ENCODE assay signal across 11 cellular contexts in the genomic region with DNA sequence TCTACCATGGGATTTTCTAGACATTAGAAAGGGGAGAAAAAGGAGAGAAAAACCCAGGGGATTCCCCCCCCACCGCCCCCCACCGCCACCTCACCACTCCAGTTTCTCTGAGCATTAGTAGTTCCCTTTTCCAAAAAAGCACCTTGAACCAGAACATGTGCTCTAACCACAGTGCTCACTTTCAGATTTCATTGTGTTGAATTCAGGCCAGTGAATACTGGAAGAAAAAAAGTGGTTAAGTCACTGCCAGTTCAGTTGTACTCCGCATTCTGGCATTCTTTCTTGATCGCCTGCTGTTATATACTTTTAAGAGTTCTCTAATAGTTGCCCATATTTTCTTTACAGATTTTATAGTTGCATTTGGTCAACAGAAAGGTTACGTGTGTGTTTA. TPM values are rescaled to one million over a fixed set of nuclear protein-coding genes. Genes with fewer than 3 reads are reported as not detected.
DNase-seq lines count a peak whose midpoint lies in the region; ATAC-seq and TF ChIP-seq lines count a peak whose summit lies in the region.
"Had no signal": no experiment of that assay in that cellular context is flagged by ENCODE, and none has a peak within 500 bp of the region (broad histone marks: within the 10 kb centered on the region; RNA-seq: fewer than 3 reads in every experiment).

No MANE protein-coding gene starts in this region.

- no peaks in the 10 kb centered on the region for H3K9me3 Mint-ChIP-seq in activated naive CD4-positive, alpha-beta T cell treated with anti-CD3 and anti-CD28 coated beads, Interleukin-2, amount 50 U/mL, for 72 hours
- no peaks in the 10 kb centered on the region for H3K9me3 Mint-ChIP-seq in type B pancreatic cell
- H3K9me3 Mint-ChIP-seq: activated naive CD8-positive, alpha-beta T cell treated with anti-CD3 and anti-CD28 coated beads, Interleukin-2, amount 10 ng/mL, durations not matched to agents 7 days and 5 days had no signal

- no peaks in the 10 kb centered on the region for H3K27me3 Mint-ChIP-seq in type B pancreatic cell

- TF ChIP-seq CTCF in astrocyte of the cerebellum (IDR thresholded peaks at IDR 0.05; ENCODE audit: low read depth, low read length, missing control alignments) = no peak
- TF ChIP-seq CTCF in type B pancreatic cell (conservative IDR thresholded peaks at IDR 0.05) = no peak

- H3K4me1 Mint-ChIP-seq in type B pancreatic cell (ENCODE audit: unreplicated experiment) = peaks cover 17% of the 10 kb centered on the region
- H3K4me1 Mint-ChIP-seq: activated naive CD8-positive, alpha-beta T cell treated with anti-CD3 and anti-CD28 coated beads, Interleukin-2, amount 10 ng/mL, durations not matched to agents 7 days and 5 days had no signal

- in situ Hi-C loops in astrocyte of the cerebellum (cut with HindIII; ENCODE audit: low sequenced_read_pairs) = no loop called here

- no peaks in the 10 kb centered on the region for H3K36me3 Mint-ChIP-seq in activated naive CD4-positive, alpha-beta T cell treated with anti-CD3 and anti-CD28 coated beads, Interleukin-2, amount 50 U/mL, for 72 hours
- no peaks in the 10 kb centered on the region for H3K36me3 Mint-ChIP-seq in type B pancreatic cell
- H3K36me3 Mint-ChIP-seq: activated naive CD8-positive, alpha-beta T cell treated with anti-CD3 and anti-CD28 coated beads, Interleukin-2, amount 10 ng/mL, durations not matched to agents 7 days and 5 days had no signal

- H3K4me3 Mint-ChIP-seq in type B pancreatic cell = no peak overlapping the region
- H3K4me3 Mint-ChIP-seq: activated naive CD8-positive, alpha-beta T cell treated with anti-CD3 and anti-CD28 coated beads, Interleukin-2, amount 10 ng/mL, durations not matched to agents 7 days and 5 days had no signal

- ATAC-seq in activated naive CD4-positive, alpha-beta T cell treated with anti-CD3 and anti-CD28 coated beads, Interleukin-2, amount 50 U/mL, for 72 hours = peak; percentile 51 to 60
- peak; percentile 70 for ATAC-seq in HG02973 (IDR thresholded peaks at IDR 0.05; ENCODE audit: unreplicated experiment)
- no peak for ATAC-seq in HG03457 (IDR thresholded peaks at IDR 0.05; ENCODE audit: unreplicated experiment)

- no peak overlapping the region for H3K27ac Mint-ChIP-seq in activated naive CD4-positive, alpha-beta T cell treated with anti-CD3 and anti-CD28 coated beads, Interleukin-2, amount 50 U/mL, for 72 hours
- H3K27ac Mint-ChIP-seq in type B pancreatic cell = peak overlapping the region; percentile 69
- H3K27ac Mint-ChIP-seq: activated naive CD8-positive, alpha-beta T cell treated with anti-CD3 and anti-CD28 coated beads, Interleukin-2, amount 10 ng/mL, durations not matched to agents 7 days and 5 days had no signal

- H3K4me3 ChIP-seq in astrocyte of the cerebellum (ENCODE audit: low read depth, low read length) = no peak overlapping the region
- H3K4me3 ChIP-seq: lung had no signal

- DNase-seq in activated naive CD4-positive, alpha-beta T cell treated with anti-CD3 and anti-CD28 coated beads, Interleukin-2, amount 50 U/mL, for 72 hours (ENCODE audit: low spot score in 2 of 2) = no peak
- DNase-seq in activated naive CD4-positive, alpha-beta T cell treated with Interleukin-2 at 50 U/mL for 16 hours = no peak
- DNase-seq in astrocyte of the cerebellum (ENCODE audit: low read depth) (peak; percentile 39), type B pancreatic cell (ENCODE audit: extremely low spot score, unreplicated experiment) (no peak), dedifferentiated amniotic fluid mesenchymal stem cell (ENCODE audit: extremely low spot score) (no peak)
- no peak for DNase-seq in activated effector memory CD4-positive, alpha-beta T cell treated with anti-CD3 and anti-CD28 coated beads, Interleukin-2, amount 50 U/mL, for 16 hours
- DNase-seq: activated naive CD8-positive, alpha-beta T cell treated with anti-CD3 and anti-CD28 coated beads, Interleukin-2, amount 10 ng/mL, durations not matched to agents 7 days and 5 days; NCI-H226 had no signal

RNA-seq across cellular contexts. Expression of a gene that starts 40.9 kb away (rescaled TPM):
- 1 to 10 TPM in 1 of 2 donors, under 1 TPM in 1; 0.43 to 1.9 TPM for total RNA-seq in activated naive CD4-positive, alpha-beta T cell treated with anti-CD3 and anti-CD28 coated beads, Interleukin-2, amount 50 U/mL, for 72 hours
- 17.0 and 21.1 TPM in 2 replicates for total RNA-seq in type B pancreatic cell (ENCODE audit: low replicate concordance)
